Comparison of ENCODE assay signal across 1 cellular context in the genomic region with DNA sequence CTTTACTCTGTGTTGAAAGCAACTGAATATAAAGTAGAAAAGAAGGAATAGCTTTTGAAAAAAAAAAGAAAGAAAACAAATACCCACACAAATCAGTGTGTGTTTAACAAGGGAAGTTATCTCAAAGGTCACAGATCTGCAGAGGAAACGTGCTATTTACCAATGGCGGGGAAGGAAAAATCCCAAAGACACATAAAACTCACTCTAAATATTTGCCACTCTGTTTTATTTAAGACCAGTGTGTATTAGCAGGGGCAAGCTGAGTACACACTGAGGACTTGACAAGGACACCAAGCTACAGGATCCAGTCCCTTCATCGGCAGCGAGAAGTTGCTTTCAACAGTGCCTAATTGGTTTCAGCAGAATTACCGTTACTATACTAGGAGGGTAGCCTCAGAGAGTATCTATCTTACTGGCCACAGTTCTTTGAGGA.
TF ChIP-seq lines count a peak whose summit lies in the region.

No MANE protein-coding gene starts in this region.

TF ChIP-seq in HepG2, 621 proteins besides CTCF, POLR2A, EP300 and RAD21 (continued from another document):
- TF ChIP-seq RXRA (CRISPR knock-in tag; IDR thresholded peaks at IDR 0.05) (peak; percentile 61; the same call in 1 of the 2 replicates), ZNF253 (CRISPR knock-in tag; IDR thresholded peaks at IDR 0.05; ENCODE audit: borderline replicate concordance) (no peak), HOXD1 (CRISPR knock-in tag; IDR thresholded peaks at IDR 0.05) (peak; percentile 40; the same call in 1 of the 2 replicates), PLSCR1 (CRISPR knock-in tag; IDR thresholded peaks at IDR 0.05; ENCODE audit: borderline replicate concordance) (no peak), ZNF224 (CRISPR knock-in tag; IDR thresholded peaks at IDR 0.05) (no peak), HMG20A (CRISPR knock-in tag; IDR thresholded peaks at IDR 0.05; ENCODE audit: borderline replicate concordance) (peak; percentile 100), NR2F1 (CRISPR knock-in tag; IDR thresholded peaks at IDR 0.05) (peak; percentile 91 to 95), AHR (CRISPR knock-in tag; IDR thresholded peaks at IDR 0.05) (no peak; the same call in 1 of the 2 replicates), THYN1 (CRISPR knock-in tag; IDR thresholded peaks at IDR 0.05; ENCODE audit: borderline replicate concordance, low read depth) (no peak), ZNF235 (CRISPR knock-in tag; IDR thresholded peaks at IDR 0.05; ENCODE audit: borderline replicate concordance) (no peak), CREM (IDR thresholded peaks at IDR 0.05) (peak; percentile 97), CREM (CRISPR knock-in tag; IDR thresholded peaks at IDR 0.05) (no peak), REPIN1 (CRISPR knock-in tag; IDR thresholded peaks at IDR 0.05; ENCODE audit: borderline replicate concordance, low read depth) (peak; percentile 27; the same call in 1 of the 2 replicates), CHD4 (IDR thresholded peaks at IDR 0.05; ENCODE audit: borderline replicate concordance, low read length) (peak; percentile 73; the same call in 1 of the 2 replicates), U2AF1 (optimal IDR thresholded peaks at IDR 0.05; ENCODE audit: low read depth, low read length) (no peak), SIX1 (CRISPR knock-in tag; IDR thresholded peaks at IDR 0.05; ENCODE audit: borderline replicate concordance) (peak; percentile 90), RORA (CRISPR knock-in tag; IDR thresholded peaks at IDR 0.05) (0 out of 2 replicates have a peak, but pooled peaks have one; percentile 64), SETDB1 (CRISPR knock-in tag; IDR thresholded peaks at IDR 0.05; ENCODE audit: borderline replicate concordance) (no peak), SRY (CRISPR knock-in tag; IDR thresholded peaks at IDR 0.05) (no peak; the same call in 1 of the 2 replicates), NRL (CRISPR knock-in tag; IDR thresholded peaks at IDR 0.05; ENCODE audit: borderline replicate concordance) (no peak), ZNF841 (CRISPR knock-in tag; IDR thresholded peaks at IDR 0.05; ENCODE audit: borderline replicate concordance) (no peak), ZNF772 (CRISPR knock-in tag; IDR thresholded peaks at IDR 0.05) (peak; percentile 19; the same call in 1 of the 2 replicates), TEAD2 (CRISPR knock-in tag; IDR thresholded peaks at IDR 0.05) (no peak), MBD4 (IDR thresholded peaks at IDR 0.05; ENCODE audit: borderline replicate concordance, low read length) (peak; percentile 96), TCF7 (IDR thresholded peaks at IDR 0.05; ENCODE audit: low read depth) (peak; percentile 96), BRD4 (CRISPR knock-in tag; IDR thresholded peaks at IDR 0.05) (peak; percentile 65; the same call in 1 of the 2 replicates), MED1 (CRISPR knock-in tag; IDR thresholded peaks at IDR 0.05) (peak; percentile 99), NCOA2 (CRISPR knock-in tag; IDR thresholded peaks at IDR 0.05) (peak; percentile 100), SIX4 (CRISPR knock-in tag; IDR thresholded peaks at IDR 0.05) (peak; percentile 86; the same call in 1 of the 2 replicates), ZNF282 (IDR thresholded peaks at IDR 0.05; ENCODE audit: partially characterized antibody) (no peak), ZBTB7A (CRISPR knock-in tag; IDR thresholded peaks at IDR 0.05) (no peak), ADNP (CRISPR knock-in tag; IDR thresholded peaks at IDR 0.05) (no peak), GABPB1 (CRISPR knock-in tag; IDR thresholded peaks at IDR 0.05) (no peak; the same call in 1 of the 2 replicates), NFE2 (CRISPR knock-in tag; IDR thresholded peaks at IDR 0.05) (no peak), POLR2AphosphoS2 (IDR thresholded peaks at IDR 0.05; ENCODE audit: low read depth, low read length) (no peak), ZNF33A (CRISPR knock-in tag; IDR thresholded peaks at IDR 0.05; ENCODE audit: borderline replicate concordance) (peak; percentile 30; the same call in 1 of the 2 replicates), STAT5B (CRISPR knock-in tag; IDR thresholded peaks at IDR 0.05) (peak; percentile 84), PTBP1 (IDR thresholded peaks at IDR 0.05; ENCODE audit: low read depth, low read length, poor library complexity, severe bottlenecking) (no peak), ZNF766 (CRISPR knock-in tag; IDR thresholded peaks at IDR 0.05; ENCODE audit: borderline replicate concordance) (no peak), ZNF746 (CRISPR knock-in tag; IDR thresholded peaks at IDR 0.05) (peak; percentile 53; the same call in 1 of the 2 replicates), NFAT5 (CRISPR knock-in tag; IDR thresholded peaks at IDR 0.05) (no peak), CCAR2 (optimal IDR thresholded peaks at IDR 0.05; ENCODE audit: low read depth, low read length) (no peak)
- TF ChIP-seq, protein P1, sequence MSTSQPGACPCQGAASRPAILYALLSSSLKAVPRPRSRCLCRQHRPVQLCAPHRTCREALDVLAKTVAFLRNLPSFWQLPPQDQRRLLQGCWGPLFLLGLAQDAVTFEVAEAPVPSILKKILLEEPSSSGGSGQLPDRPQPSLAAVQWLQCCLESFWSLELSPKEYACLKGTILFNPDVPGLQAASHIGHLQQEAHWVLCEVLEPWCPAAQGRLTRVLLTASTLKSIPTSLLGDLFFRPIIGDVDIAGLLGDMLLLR (CRISPR knock-in tag; IDR thresholded peaks at IDR 0.05): no peak
- TF ChIP-seq, protein P2, sequence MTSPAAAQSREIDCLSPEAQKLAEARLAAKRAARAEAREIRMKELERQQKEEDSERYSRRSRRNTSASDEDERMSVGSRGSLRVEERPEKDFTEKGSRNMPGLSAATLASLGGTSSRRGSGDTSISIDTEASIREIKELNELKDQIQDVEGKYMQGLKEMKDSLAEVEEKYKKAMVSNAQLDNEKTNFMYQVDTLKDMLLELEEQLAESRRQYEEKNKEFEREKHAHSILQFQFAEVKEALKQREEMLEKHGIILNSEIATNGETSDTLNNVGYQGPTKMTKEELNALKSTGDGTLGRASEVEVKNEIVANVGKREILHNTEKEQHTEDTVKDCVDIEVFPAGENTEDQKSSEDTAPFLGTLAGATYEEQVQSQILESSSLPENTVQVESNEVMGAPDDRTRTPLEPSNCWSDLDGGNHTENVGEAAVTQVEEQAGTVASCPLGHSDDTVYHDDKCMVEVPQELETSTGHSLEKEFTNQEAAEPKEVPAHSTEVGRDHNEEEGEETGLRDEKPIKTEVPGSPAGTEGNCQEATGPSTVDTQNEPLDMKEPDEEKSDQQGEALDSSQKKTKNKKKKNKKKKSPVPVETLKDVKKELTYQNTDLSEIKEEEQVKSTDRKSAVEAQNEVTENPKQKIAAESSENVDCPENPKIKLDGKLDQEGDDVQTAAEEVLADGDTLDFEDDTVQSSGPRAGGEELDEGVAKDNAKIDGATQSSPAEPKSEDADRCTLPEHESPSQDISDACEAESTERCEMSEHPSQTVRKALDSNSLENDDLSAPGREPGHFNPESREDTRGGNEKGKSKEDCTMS (CRISPR knock-in tag; conservative IDR thresholded peaks at IDR 0.05): no peak
- TF ChIP-seq, protein P3, sequence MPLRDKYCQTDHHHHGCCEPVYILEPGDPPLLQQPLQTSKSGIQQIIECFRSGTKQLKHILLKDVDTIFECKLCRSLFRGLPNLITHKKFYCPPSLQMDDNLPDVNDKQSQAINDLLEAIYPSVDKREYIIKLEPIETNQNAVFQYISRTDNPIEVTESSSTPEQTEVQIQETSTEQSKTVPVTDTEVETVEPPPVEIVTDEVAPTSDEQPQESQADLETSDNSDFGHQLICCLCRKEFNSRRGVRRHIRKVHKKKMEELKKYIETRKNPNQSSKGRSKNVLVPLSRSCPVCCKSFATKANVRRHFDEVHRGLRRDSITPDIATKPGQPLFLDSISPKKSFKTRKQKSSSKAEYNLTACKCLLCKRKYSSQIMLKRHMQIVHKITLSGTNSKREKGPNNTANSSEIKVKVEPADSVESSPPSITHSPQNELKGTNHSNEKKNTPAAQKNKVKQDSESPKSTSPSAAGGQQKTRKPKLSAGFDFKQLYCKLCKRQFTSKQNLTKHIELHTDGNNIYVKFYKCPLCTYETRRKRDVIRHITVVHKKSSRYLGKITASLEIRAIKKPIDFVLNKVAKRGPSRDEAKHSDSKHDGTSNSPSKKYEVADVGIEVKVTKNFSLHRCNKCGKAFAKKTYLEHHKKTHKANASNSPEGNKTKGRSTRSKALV (CRISPR knock-in tag; IDR thresholded peaks at IDR 0.05): no peak
- TF ChIP-seq, protein P4, sequence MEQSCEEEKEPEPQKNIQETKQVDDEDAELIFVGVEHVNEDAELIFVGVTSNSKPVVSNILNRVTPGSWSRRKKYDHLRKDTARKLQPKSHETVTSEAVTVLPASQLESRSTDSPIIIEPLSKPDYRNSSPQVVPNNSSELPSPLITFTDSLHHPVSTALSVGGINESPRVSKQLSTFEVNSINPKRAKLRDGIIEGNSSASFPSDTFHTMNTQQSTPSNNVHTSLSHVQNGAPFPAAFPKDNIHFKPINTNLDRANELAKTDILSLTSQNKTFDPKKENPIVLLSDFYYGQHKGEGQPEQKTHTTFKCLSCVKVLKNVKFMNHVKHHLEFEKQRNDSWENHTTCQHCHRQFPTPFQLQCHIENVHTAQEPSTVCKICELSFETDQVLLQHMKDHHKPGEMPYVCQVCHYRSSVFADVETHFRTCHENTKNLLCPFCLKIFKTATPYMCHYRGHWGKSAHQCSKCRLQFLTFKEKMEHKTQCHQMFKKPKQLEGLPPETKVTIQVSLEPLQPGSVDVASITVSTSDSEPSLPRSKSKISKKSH (CRISPR knock-in tag; IDR thresholded peaks at IDR 0.05; ENCODE audit: borderline replicate concordance): no peak
- TF ChIP-seq, protein P5, sequence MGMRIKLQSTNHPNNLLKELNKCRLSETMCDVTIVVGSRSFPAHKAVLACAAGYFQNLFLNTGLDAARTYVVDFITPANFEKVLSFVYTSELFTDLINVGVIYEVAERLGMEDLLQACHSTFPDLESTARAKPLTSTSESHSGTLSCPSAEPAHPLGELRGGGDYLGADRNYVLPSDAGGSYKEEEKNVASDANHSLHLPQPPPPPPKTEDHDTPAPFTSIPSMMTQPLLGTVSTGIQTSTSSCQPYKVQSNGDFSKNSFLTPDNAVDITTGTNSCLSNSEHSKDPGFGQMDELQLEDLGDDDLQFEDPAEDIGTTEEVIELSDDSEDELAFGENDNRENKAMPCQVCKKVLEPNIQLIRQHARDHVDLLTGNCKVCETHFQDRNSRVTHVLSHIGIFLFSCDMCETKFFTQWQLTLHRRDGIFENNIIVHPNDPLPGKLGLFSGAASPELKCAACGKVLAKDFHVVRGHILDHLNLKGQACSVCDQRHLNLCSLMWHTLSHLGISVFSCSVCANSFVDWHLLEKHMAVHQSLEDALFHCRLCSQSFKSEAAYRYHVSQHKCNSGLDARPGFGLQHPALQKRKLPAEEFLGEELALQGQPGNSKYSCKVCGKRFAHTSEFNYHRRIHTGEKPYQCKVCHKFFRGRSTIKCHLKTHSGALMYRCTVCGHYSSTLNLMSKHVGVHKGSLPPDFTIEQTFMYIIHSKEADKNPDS (CRISPR knock-in tag; IDR thresholded peaks at IDR 0.05): no peak
- TF ChIP-seq, protein P6, sequence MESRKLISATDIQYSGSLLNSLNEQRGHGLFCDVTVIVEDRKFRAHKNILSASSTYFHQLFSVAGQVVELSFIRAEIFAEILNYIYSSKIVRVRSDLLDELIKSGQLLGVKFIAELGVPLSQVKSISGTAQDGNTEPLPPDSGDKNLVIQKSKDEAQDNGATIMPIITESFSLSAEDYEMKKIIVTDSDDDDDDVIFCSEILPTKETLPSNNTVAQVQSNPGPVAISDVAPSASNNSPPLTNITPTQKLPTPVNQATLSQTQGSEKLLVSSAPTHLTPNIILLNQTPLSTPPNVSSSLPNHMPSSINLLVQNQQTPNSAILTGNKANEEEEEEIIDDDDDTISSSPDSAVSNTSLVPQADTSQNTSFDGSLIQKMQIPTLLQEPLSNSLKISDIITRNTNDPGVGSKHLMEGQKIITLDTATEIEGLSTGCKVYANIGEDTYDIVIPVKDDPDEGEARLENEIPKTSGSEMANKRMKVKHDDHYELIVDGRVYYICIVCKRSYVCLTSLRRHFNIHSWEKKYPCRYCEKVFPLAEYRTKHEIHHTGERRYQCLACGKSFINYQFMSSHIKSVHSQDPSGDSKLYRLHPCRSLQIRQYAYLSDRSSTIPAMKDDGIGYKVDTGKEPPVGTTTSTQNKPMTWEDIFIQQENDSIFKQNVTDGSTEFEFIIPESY (CRISPR knock-in tag; IDR thresholded peaks at IDR 0.05): peak; percentile 9; the same call in 1 of the 2 replicates
- TF ChIP-seq, protein P7, sequence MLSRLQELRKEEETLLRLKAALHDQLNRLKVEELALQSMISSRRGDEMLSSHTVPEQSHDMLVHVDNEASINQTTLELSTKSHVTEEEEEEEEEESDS (CRISPR knock-in tag; IDR thresholded peaks at IDR 0.05; ENCODE audit: borderline replicate concordance): no peak
TF ChIP-seq in HepG2: peak in this region for 211.
